In genomic region chr20:40962733-40963504, GRCh38 we compare ENCODE assay signal across 1 cellular context.
A peak's percentile ranks its signal among the peaks of the same experiment; 100 is the strongest.
TF ChIP-seq lines count a peak whose summit lies in the region.

No MANE protein-coding gene starts in this region.

TF ChIP-seq in HEK293, 187 proteins besides CTCF, POLR2A, EP300 and RAD21 (continued from another document and continues in another):
- TF ChIP-seq ZNF518A (tag by site-specific recombination; conservative IDR thresholded peaks at IDR 0.05; ENCODE audit: low read depth), result no peak
- TF ChIP-seq ZNF449 (tag by site-specific recombination; IDR thresholded peaks at IDR 0.05), result peak; percentile 56; the same call in 1 of the 2 replicates
- no peak for TF ChIP-seq ZNF18 (tag by site-specific recombination; IDR thresholded peaks at IDR 0.05)
- no peak for TF ChIP-seq RBAK (tag by site-specific recombination; IDR thresholded peaks at IDR 0.05)
- TF ChIP-seq ZSCAN5A (tag by site-specific recombination; IDR thresholded peaks at IDR 0.05), result no peak
- no peak for TF ChIP-seq ZNF366 (tag by site-specific recombination; conservative IDR thresholded peaks at IDR 0.05)
- no peak for TF ChIP-seq ZNF132 (tag by site-specific recombination; IDR thresholded peaks at IDR 0.05; ENCODE audit: borderline replicate concordance)
- TF ChIP-seq ZNF704 (tag by site-specific recombination; IDR thresholded peaks at IDR 0.05), result no peak
- no peak for TF ChIP-seq ZSCAN4 (tag by site-specific recombination; IDR thresholded peaks at IDR 0.05)
- TF ChIP-seq ZNF488 (tag by site-specific recombination; IDR thresholded peaks at IDR 0.05), result no peak
- no peak for TF ChIP-seq ZBTB7A (tag by site-specific recombination; IDR thresholded peaks at IDR 0.05; ENCODE audit: low read depth)
- TF ChIP-seq ZNF394 (tag by site-specific recombination; IDR thresholded peaks at IDR 0.05; ENCODE audit: borderline replicate concordance), result no peak
- no peak for TF ChIP-seq ZNF76 (tag by site-specific recombination; IDR thresholded peaks at IDR 0.05; ENCODE audit: borderline replicate concordance, low read depth)
- no peak for TF ChIP-seq ZNF777 (tag by site-specific recombination; IDR thresholded peaks at IDR 0.05; ENCODE audit: borderline replicate concordance)
- TF ChIP-seq ELK4 (IDR thresholded peaks at IDR 0.05; ENCODE audit: borderline replicate concordance, low read depth, low read length), result no peak
- TF ChIP-seq ZNF660 (tag by site-specific recombination; IDR thresholded peaks at IDR 0.05), result no peak
- TF ChIP-seq ZIC2 (tag by site-specific recombination; IDR thresholded peaks at IDR 0.05), result peak; percentile 71
- TF ChIP-seq ZSCAN18 (tag by site-specific recombination; IDR thresholded peaks at IDR 0.05), result no peak
- TF ChIP-seq KLF17 (tag by site-specific recombination; IDR thresholded peaks at IDR 0.05), result no peak
- TF ChIP-seq ZNF776 (tag by site-specific recombination; IDR thresholded peaks at IDR 0.05; ENCODE audit: borderline replicate concordance), result no peak
- no peak for TF ChIP-seq ZNF664 (tag by site-specific recombination; IDR thresholded peaks at IDR 0.05)
- peak; percentile 84 for TF ChIP-seq ZNF654 (tag by site-specific recombination; IDR thresholded peaks at IDR 0.05; ENCODE audit: low read depth)
- TF ChIP-seq ZNF146 (tag by site-specific recombination; IDR thresholded peaks at IDR 0.05), result no peak
- no peak for TF ChIP-seq ZNF707 (tag by site-specific recombination; IDR thresholded peaks at IDR 0.05)
- no peak for TF ChIP-seq ZNF837 (tag by site-specific recombination; IDR thresholded peaks at IDR 0.05)
- TF ChIP-seq ZNF600 (tag by site-specific recombination; IDR thresholded peaks at IDR 0.05), result 0 out of 2 replicates have a peak, but pooled peaks have one; percentile 16
- no peak for TF ChIP-seq PATZ1 (tag by site-specific recombination; IDR thresholded peaks at IDR 0.05)
- no peak for TF ChIP-seq ZNF580 (tag by site-specific recombination; IDR thresholded peaks at IDR 0.05)
- no peak for TF ChIP-seq ZNF423 (tag by site-specific recombination; IDR thresholded peaks at IDR 0.05)
- TF ChIP-seq ZNF629 (tag by site-specific recombination; IDR thresholded peaks at IDR 0.05), result no peak
- TF ChIP-seq ZBTB8A (tag by site-specific recombination; IDR thresholded peaks at IDR 0.05), result no peak
- no peak for TF ChIP-seq ZBTB44 (tag by site-specific recombination; IDR thresholded peaks at IDR 0.05)
- TF ChIP-seq KLF9 (tag by site-specific recombination; IDR thresholded peaks at IDR 0.05; ENCODE audit: low read depth), result no peak
- no peak for TF ChIP-seq ZNF114 (tag by site-specific recombination; IDR thresholded peaks at IDR 0.05)
- TF ChIP-seq ZNF23 (tag by site-specific recombination; IDR thresholded peaks at IDR 0.05; ENCODE audit: borderline replicate concordance), result no peak
- TF ChIP-seq SP3 (tag by site-specific recombination; IDR thresholded peaks at IDR 0.05), result no peak
- peak; percentile 96 for TF ChIP-seq ZNF2 (tag by site-specific recombination; IDR thresholded peaks at IDR 0.05)
- TF ChIP-seq ZNF501 (tag by site-specific recombination; IDR thresholded peaks at IDR 0.05), result no peak
- TF ChIP-seq ZSCAN23 (tag by site-specific recombination; IDR thresholded peaks at IDR 0.05), result no peak
